Comparison of ENCODE assay signal across 6 cellular contexts in genomic region chr3:49804141-49805041, GRCh38. TPM values are rescaled to one million over a fixed set of nuclear protein-coding genes. Genes with fewer than 3 reads are reported as not detected.
A peak's percentile ranks its signal among the peaks of the same experiment; 100 is the strongest.
DNase-seq lines count a peak whose midpoint lies in the region; ATAC-seq and TF ChIP-seq lines count a peak whose summit lies in the region.

No MANE protein-coding gene starts in this region.

- H4K20me1 ChIP-seq in DOHH2 (ENCODE audit: control insufficient read depth, insufficient read depth, low read depth, low read length) = no peaks in the 10 kb centered on the region

- no peak for TF ChIP-seq CTCF in DOHH2 (IDR thresholded peaks at IDR 0.05; ENCODE audit: low read depth, low read length, poor library complexity, severe bottlenecking)
- no peak for TF ChIP-seq CTCF in lower lobe of right lung (IDR thresholded peaks at IDR 0.05)

- peak; percentile 29 to 30 for DNase-seq in activated T-cell treated with anti-CD3 and anti-CD28 coated beads, Interleukin-2, amount 50 U/mL, for 48 hours
- DNase-seq in lower lobe of right lung (peak; percentile 59), NCI-H82 (lab: John Stamatoyannopoulos, UW) (no peak)

- H3K4me1 ChIP-seq in DOHH2 (ENCODE audit: control insufficient read depth, low read length) (peaks cover 69% of the 10 kb centered on the region), lower lobe of right lung (peaks cover 55% of the 10 kb centered on the region)

- no peak for ATAC-seq in lower lobe of right lung
- no peak for ATAC-seq in HG03135 (IDR thresholded peaks at IDR 0.05; ENCODE audit: unreplicated experiment)
- no peak for ATAC-seq in HG02973 (IDR thresholded peaks at IDR 0.05; ENCODE audit: unreplicated experiment)

- intact Hi-C loops in lower lobe of right lung (cut with DNase I) = no loop called here

- peak overlapping the region; percentile 99 for H3K4me2 ChIP-seq in DOHH2 (ENCODE audit: low read length)

- H3K36me3 ChIP-seq in DOHH2 (ENCODE audit: control insufficient read depth, low read length) = peaks cover 22% of the 10 kb centered on the region
- peaks cover 9% of the 10 kb centered on the region for H3K36me3 ChIP-seq in lower lobe of right lung

- H3K27ac ChIP-seq in DOHH2 (ENCODE audit: low read depth, low read length) (peak overlapping the region; percentile 98), lower lobe of right lung (peak overlapping the region; percentile 92)

- H3K79me2 ChIP-seq in DOHH2 (ENCODE audit: control insufficient read depth, low read length) = peaks cover 19% of the 10 kb centered on the region

- no peaks in the 10 kb centered on the region for H3K9me2 ChIP-seq in DOHH2 (replicated peaks; ENCODE audit: control insufficient read depth, low read length)

- H3K4me3 ChIP-seq in DOHH2 (ENCODE audit: low read length) (peak overlapping the region; percentile 90), lower lobe of right lung (peak overlapping the region; percentile 96)

- H3K27me3 ChIP-seq in DOHH2 (ENCODE audit: control insufficient read depth, low read length) = no peaks in the 10 kb centered on the region
- H3K27me3 ChIP-seq in lower lobe of right lung (ENCODE audit: low read depth) = no peaks in the 10 kb centered on the region

- H3F3A ChIP-seq in DOHH2 (ENCODE audit: control insufficient read depth, insufficient read depth) = peaks cover 22% of the 10 kb centered on the region

- H3K9me3 ChIP-seq in DOHH2 (ENCODE audit: control insufficient read depth, insufficient read depth, low read length) = no peaks in the 10 kb centered on the region
- no peaks in the 10 kb centered on the region for H3K9me3 ChIP-seq in lower lobe of right lung

RNA-seq across cellular contexts. Expression of gene INKA1, which starts 1.3 kb away (rescaled TPM):
- 5.3 TPM for total RNA-seq in lower lobe of right lung

RNA-seq across cellular contexts. Expression of gene CDHR4, which starts 4.7 kb away (rescaled TPM):
- total RNA-seq in lower lobe of right lung = 9.6 TPM

RNA-seq across cellular contexts. Expression of gene UBA7, which starts 9.4 kb away (rescaled TPM):
- 128 TPM for total RNA-seq in lower lobe of right lung

RNA-seq across cellular contexts. Expression of gene IP6K1, which starts 18.0 kb away (rescaled TPM):
- total RNA-seq in lower lobe of right lung = 37.5 TPM

RNA-seq across cellular contexts. Expression of gene TRAIP, which starts 52.0 kb away (rescaled TPM):
- total RNA-seq in lower lobe of right lung = 3.0 TPM
